1 cellular context compared by ENCODE assay signal in the genomic region with DNA sequence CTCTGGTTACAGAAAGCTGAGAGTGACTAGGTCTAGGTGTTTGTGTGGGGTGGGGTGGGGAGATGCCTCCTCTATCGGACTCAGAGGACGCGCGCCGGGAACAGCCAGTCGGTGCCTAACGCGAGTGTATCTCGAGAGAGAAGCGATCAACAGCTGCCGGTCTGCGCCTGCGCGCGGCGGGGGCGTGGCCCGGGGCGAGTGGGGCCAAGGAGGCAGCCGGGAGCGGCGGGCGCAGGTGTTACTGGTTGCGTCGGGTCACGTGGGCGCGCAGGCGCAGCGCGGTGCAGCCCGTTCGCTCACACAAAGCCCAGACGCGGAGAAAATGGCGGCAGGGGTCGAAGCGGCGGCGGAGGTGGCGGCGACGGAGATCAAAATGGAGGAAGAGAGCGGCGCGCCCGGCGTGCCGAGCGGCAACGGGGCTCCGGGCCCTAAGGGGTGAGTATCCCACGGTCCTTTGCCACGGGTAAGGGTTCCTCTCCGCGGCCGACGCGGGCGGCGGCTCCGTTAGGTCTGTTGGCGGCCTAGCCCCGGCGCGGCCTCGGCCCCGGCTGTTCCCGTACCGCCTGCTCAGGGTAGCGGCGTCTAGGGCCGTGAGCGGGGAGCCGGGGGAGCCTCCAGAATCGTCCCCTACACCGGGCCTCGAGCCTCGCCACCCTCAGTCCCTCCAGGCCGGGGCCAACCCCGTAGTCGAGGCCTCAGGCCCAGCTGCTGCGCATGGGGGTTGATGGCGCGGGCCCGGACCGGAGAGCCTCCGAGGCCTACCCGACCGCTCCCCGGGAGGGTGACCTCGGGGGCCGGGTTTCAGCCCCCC.
A peak's percentile ranks its signal among the peaks of the same experiment; 100 is the strongest.
TF ChIP-seq lines count a peak whose summit lies in the region.

A gene with protein sequence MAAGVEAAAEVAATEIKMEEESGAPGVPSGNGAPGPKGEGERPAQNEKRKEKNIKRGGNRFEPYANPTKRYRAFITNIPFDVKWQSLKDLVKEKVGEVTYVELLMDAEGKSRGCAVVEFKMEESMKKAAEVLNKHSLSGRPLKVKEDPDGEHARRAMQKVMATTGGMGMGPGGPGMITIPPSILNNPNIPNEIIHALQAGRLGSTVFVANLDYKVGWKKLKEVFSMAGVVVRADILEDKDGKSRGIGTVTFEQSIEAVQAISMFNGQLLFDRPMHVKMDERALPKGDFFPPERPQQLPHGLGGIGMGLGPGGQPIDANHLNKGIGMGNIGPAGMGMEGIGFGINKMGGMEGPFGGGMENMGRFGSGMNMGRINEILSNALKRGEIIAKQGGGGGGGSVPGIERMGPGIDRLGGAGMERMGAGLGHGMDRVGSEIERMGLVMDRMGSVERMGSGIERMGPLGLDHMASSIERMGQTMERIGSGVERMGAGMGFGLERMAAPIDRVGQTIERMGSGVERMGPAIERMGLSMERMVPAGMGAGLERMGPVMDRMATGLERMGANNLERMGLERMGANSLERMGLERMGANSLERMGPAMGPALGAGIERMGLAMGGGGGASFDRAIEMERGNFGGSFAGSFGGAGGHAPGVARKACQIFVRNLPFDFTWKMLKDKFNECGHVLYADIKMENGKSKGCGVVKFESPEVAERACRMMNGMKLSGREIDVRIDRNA (plus strand): TSS at position 299 of the 811 bp plus-strand sequence. CDS start 24 bp downstream, at position 323.

TF ChIP-seq in K562, 482 proteins besides CTCF, POLR2A, EP300 and RAD21 (continued from another document and continues in another):
- TF ChIP-seq, protein P1, sequence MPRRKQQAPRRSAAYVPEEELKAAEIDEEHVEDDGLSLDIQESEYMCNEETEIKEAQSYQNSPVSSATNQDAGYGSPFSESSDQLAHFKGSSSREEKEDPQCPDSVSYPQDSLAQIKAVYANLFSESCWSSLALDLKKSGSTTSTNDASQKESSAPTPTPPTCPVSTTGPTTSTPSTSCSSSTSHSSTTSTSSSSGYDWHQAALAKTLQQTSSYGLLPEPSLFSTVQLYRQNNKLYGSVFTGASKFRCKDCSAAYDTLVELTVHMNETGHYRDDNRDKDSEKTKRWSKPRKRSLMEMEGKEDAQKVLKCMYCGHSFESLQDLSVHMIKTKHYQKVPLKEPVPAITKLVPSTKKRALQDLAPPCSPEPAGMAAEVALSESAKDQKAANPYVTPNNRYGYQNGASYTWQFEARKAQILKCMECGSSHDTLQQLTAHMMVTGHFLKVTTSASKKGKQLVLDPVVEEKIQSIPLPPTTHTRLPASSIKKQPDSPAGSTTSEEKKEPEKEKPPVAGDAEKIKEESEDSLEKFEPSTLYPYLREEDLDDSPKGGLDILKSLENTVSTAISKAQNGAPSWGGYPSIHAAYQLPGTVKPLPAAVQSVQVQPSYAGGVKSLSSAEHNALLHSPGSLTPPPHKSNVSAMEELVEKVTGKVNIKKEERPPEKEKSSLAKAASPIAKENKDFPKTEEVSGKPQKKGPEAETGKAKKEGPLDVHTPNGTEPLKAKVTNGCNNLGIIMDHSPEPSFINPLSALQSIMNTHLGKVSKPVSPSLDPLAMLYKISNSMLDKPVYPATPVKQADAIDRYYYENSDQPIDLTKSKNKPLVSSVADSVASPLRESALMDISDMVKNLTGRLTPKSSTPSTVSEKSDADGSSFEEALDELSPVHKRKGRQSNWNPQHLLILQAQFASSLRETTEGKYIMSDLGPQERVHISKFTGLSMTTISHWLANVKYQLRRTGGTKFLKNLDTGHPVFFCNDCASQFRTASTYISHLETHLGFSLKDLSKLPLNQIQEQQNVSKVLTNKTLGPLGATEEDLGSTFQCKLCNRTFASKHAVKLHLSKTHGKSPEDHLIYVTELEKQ (CRISPR knock-in tag; IDR thresholded peaks at IDR 0.05): no peak
- TF ChIP-seq, protein P2, sequence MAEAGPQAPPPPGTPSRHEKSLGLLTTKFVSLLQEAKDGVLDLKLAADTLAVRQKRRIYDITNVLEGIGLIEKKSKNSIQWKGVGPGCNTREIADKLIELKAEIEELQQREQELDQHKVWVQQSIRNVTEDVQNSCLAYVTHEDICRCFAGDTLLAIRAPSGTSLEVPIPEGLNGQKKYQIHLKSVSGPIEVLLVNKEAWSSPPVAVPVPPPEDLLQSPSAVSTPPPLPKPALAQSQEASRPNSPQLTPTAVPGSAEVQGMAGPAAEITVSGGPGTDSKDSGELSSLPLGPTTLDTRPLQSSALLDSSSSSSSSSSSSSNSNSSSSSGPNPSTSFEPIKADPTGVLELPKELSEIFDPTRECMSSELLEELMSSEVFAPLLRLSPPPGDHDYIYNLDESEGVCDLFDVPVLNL (CRISPR knock-in tag; IDR thresholded peaks at IDR 0.05; ENCODE audit: low read depth): peak; percentile 34; the same call in 1 of the 2 replicates
- TF ChIP-seq ZNF282 (CRISPR knock-in tag; IDR thresholded peaks at IDR 0.05): no peak
- no peak for TF ChIP-seq BRCA1 (IDR thresholded peaks at IDR 0.05)
- 0 out of 2 replicates have a peak, but pooled peaks have one; percentile 17 for TF ChIP-seq BRCA1 (CRISPR knock-in tag; IDR thresholded peaks at IDR 0.05)
- TF ChIP-seq STAT5A (IDR thresholded peaks at IDR 0.05; ENCODE audit: borderline replicate concordance, low read length): no peak
- TF ChIP-seq, protein P3, sequence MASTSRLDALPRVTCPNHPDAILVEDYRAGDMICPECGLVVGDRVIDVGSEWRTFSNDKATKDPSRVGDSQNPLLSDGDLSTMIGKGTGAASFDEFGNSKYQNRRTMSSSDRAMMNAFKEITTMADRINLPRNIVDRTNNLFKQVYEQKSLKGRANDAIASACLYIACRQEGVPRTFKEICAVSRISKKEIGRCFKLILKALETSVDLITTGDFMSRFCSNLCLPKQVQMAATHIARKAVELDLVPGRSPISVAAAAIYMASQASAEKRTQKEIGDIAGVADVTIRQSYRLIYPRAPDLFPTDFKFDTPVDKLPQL (IDR thresholded peaks at IDR 0.05; ENCODE audit: extremely low read depth, insufficient read length): no peak
- TF ChIP-seq, protein P4, sequence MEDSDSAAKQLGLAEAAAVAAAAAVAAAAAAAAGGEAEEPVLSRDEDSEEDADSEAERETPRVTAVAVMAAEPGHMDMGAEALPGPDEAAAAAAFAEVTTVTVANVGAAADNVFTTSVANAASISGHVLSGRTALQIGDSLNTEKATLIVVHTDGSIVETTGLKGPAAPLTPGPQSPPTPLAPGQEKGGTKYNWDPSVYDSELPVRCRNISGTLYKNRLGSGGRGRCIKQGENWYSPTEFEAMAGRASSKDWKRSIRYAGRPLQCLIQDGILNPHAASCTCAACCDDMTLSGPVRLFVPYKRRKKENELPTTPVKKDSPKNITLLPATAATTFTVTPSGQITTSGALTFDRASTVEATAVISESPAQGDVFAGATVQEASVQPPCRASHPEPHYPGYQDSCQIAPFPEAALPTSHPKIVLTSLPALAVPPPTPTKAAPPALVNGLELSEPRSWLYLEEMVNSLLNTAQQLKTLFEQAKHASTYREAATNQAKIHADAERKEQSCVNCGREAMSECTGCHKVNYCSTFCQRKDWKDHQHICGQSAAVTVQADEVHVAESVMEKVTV (CRISPR knock-in tag; IDR thresholded peaks at IDR 0.05): no peak
- peak; percentile 94 for TF ChIP-seq TAF9B (IDR thresholded peaks at IDR 0.05; ENCODE audit: partially characterized antibody)
- TF ChIP-seq, protein P5, sequence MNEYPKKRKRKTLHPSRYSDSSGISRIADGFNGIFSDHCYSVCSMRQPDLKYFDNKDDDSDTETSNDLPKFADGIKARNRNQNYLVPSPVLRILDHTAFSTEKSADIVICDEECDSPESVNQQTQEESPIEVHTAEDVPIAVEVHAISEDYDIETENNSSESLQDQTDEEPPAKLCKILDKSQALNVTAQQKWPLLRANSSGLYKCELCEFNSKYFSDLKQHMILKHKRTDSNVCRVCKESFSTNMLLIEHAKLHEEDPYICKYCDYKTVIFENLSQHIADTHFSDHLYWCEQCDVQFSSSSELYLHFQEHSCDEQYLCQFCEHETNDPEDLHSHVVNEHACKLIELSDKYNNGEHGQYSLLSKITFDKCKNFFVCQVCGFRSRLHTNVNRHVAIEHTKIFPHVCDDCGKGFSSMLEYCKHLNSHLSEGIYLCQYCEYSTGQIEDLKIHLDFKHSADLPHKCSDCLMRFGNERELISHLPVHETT (CRISPR knock-in tag; conservative IDR thresholded peaks at IDR 0.05 in 1 of 2, IDR thresholded peaks at IDR 0.05 in 1 of 2): peak in 1 of 2 experiments; percentile 79; a peak in 1 of 4 replicates
- TF ChIP-seq TCFL5 (CRISPR knock-in tag; conservative IDR thresholded peaks at IDR 0.05): no peak
- no peak for TF ChIP-seq RHOXF2B (CRISPR knock-in tag; conservative IDR thresholded peaks at IDR 0.05)
- TF ChIP-seq, protein P6, sequence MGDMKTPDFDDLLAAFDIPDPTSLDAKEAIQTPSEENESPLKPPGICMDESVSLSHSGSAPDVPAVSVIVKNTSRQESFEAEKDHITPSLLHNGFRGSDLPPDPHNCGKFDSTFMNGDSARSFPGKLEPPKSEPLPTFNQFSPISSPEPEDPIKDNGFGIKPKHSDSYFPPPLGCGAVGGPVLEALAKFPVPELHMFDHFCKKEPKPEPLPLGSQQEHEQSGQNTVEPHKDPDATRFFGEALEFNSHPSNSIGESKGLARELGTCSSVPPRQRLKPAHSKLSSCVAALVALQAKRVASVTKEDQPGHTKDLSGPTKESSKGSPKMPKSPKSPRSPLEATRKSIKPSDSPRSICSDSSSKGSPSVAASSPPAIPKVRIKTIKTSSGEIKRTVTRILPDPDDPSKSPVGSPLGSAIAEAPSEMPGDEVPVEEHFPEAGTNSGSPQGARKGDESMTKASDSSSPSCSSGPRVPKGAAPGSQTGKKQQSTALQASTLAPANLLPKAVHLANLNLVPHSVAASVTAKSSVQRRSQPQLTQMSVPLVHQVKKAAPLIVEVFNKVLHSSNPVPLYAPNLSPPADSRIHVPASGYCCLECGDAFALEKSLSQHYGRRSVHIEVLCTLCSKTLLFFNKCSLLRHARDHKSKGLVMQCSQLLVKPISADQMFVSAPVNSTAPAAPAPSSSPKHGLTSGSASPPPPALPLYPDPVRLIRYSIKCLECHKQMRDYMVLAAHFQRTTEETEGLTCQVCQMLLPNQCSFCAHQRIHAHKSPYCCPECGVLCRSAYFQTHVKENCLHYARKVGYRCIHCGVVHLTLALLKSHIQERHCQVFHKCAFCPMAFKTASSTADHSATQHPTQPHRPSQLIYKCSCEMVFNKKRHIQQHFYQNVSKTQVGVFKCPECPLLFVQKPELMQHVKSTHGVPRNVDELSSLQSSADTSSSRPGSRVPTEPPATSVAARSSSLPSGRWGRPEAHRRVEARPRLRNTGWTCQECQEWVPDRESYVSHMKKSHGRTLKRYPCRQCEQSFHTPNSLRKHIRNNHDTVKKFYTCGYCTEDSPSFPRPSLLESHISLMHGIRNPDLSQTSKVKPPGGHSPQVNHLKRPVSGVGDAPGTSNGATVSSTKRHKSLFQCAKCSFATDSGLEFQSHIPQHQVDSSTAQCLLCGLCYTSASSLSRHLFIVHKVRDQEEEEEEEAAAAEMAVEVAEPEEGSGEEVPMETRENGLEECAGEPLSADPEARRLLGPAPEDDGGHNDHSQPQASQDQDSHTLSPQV (IDR thresholded peaks at IDR 0.05): no peak; the same call in 1 of the 2 replicates
- no peak for TF ChIP-seq ARHGAP35 (IDR thresholded peaks at IDR 0.05; ENCODE audit: partially characterized antibody)
- TF ChIP-seq PCBP1 (IDR thresholded peaks at IDR 0.05; ENCODE audit: low read depth, low read length, poor library complexity, severe bottlenecking): peak; percentile 40
- TF ChIP-seq ZNF212 (CRISPR knock-in tag; IDR thresholded peaks at IDR 0.05): no peak
